1 cellular context compared by ENCODE assay signal in genomic region chr6:33081098-33081824, GRCh38.
TF ChIP-seq lines count a peak whose summit lies in the region.

No MANE protein-coding gene starts in this region.

TF ChIP-seq in H1, 55 proteins besides CTCF, POLR2A, EP300 and RAD21:
- TF ChIP-seq SAP30 (IDR thresholded peaks at IDR 0.05; ENCODE audit: insufficient read depth, insufficient replicate concordance, low read length) (peak; percentile 19), E2F6 (IDR thresholded peaks at IDR 0.05) (no peak), KDM4A (IDR thresholded peaks at IDR 0.05; ENCODE audit: low read depth, low read length, severe bottlenecking) (no peak), POU5F1 (IDR thresholded peaks at IDR 0.05; ENCODE audit: low read depth, low read length) (no peak), NANOG (IDR thresholded peaks at IDR 0.05; ENCODE audit: insufficient read depth, low read depth, low read length, poor library complexity, severe bottlenecking) (no peak), SP1 (IDR thresholded peaks at IDR 0.05; ENCODE audit: low read depth, low read length) (no peak), EGR1 (IDR thresholded peaks at IDR 0.05; ENCODE audit: borderline replicate concordance, low read depth, low read length) (no peak)
